10 cellular contexts compared by ENCODE assay signal in genomic region chr17:82281502-82282238, GRCh38. TPM values are rescaled to one million over a fixed set of nuclear protein-coding genes. Genes with fewer than 3 reads are reported as not detected.
DNase-seq lines count a peak whose midpoint lies in the region; ATAC-seq and TF ChIP-seq lines count a peak whose summit lies in the region.
"Had no signal": no experiment of that assay in that cellular context is flagged by ENCODE, and none has a peak within 500 bp of the region (broad histone marks: within the 10 kb centered on the region; RNA-seq: fewer than 3 reads in every experiment).

No MANE protein-coding gene starts in this region.

- POLR2A ChIA-PET in CD4-positive, alpha-beta T cell (lab: Charles Lee), result interaction anchor here (2.6 kb wide), 1 partner anchor 11 kb away, joined by 7 read pairs; no protein-coding TSS in a partner anchor

- H3K27me3 ChIP-seq in CD4-positive, alpha-beta T cell (ENCODE audit: control insufficient read depth, insufficient read depth, low read length), result no peaks in the 10 kb centered on the region
- no peaks in the 10 kb centered on the region for H3K27me3 ChIP-seq in MG63

- no peak for TF ChIP-seq CTCF in CD4-positive, alpha-beta T cell (IDR thresholded peaks at IDR 0.05)

- DNase-seq in CD4-positive, alpha-beta T cell, result no peak
- DNase-seq in MG63 (peak; percentile 72), NCI-H524 treated with DMSO at 0.1 percent for 48 hours (lab: John Stamatoyannopoulos, UW) (no peak), SIG-M5 (lab: John Stamatoyannopoulos, UW) (no peak), DMS 273 (lab: John Stamatoyannopoulos, UW; ENCODE audit: unreplicated experiment) (no peak)
- peak; percentile 58 for DNase-seq in activated naive CD8-positive, alpha-beta T cell treated with anti-CD3 and anti-CD28 coated beads, Interleukin-2, amount 50 U/mL, for 24 hours
- peak; percentile 82 for DNase-seq in natural killer cell treated with Interleukin-12 subunit alpha and Interleukin-12 subunit beta and Interleukin-15 and Interleukin-18, amount 100 ng/mL, for 72 hours (ENCODE audit: low spot score)
- DNase-seq: central memory CD4-positive, alpha-beta T cell had no signal

- no peaks in the 10 kb centered on the region for H3K9me3 Mint-ChIP-seq in CD4-positive, alpha-beta T cell
- H3K9me3 Mint-ChIP-seq in activated naive CD8-positive, alpha-beta T cell treated with anti-CD3 and anti-CD28 coated beads, Interleukin-2, amount 50 U/mL, for 24 hours, result no peaks in the 10 kb centered on the region
- H3K9me3 Mint-ChIP-seq in natural killer cell treated with Interleukin-12 subunit alpha and Interleukin-12 subunit beta and Interleukin-15 and Interleukin-18, amount 100 ng/mL, for 72 hours, result no peaks in the 10 kb centered on the region

- H3K4me3 Mint-ChIP-seq in CD4-positive, alpha-beta T cell, result no peak overlapping the region
- H3K4me3 Mint-ChIP-seq in activated naive CD8-positive, alpha-beta T cell treated with anti-CD3 and anti-CD28 coated beads, Interleukin-2, amount 50 U/mL, for 24 hours, result no peak overlapping the region
- H3K4me3 Mint-ChIP-seq in natural killer cell treated with Interleukin-12 subunit alpha and Interleukin-12 subunit beta and Interleukin-15 and Interleukin-18, amount 100 ng/mL, for 72 hours, result peak overlapping the region; percentile 58

- ATAC-seq in CD4-positive, alpha-beta T cell (ENCODE audit: poor library complexity), result peak; percentile 21
- peak; percentile 85 for ATAC-seq in activated naive CD8-positive, alpha-beta T cell treated with anti-CD3 and anti-CD28 coated beads, Interleukin-2, amount 50 U/mL, for 24 hours
- peak; percentile 91 to 95 for ATAC-seq in natural killer cell treated with Interleukin-12 subunit alpha and Interleukin-12 subunit beta and Interleukin-15 and Interleukin-18, amount 100 ng/mL, for 72 hours
- no peak for ATAC-seq in HG02610 (IDR thresholded peaks at IDR 0.05; ENCODE audit: unreplicated experiment)

- intact Hi-C loops in CD4-positive, alpha-beta T cell (cut with DNase I, micrococcal nuclease), result no loop called here

- CTCF ChIA-PET in CD4-positive, alpha-beta T cell (lab: Charles Lee), result no interaction called here

- H3K27ac ChIP-seq in CD4-positive, alpha-beta T cell (ENCODE audit: low read depth, low read length), result no peak overlapping the region
- H3K27ac ChIP-seq: SK-N-MC had no signal

- peaks cover 8% of the 10 kb centered on the region for H3K4me1 Mint-ChIP-seq in CD4-positive, alpha-beta T cell (ENCODE audit: low read depth)
- H3K4me1 Mint-ChIP-seq in activated naive CD8-positive, alpha-beta T cell treated with anti-CD3 and anti-CD28 coated beads, Interleukin-2, amount 50 U/mL, for 24 hours, result peaks cover 31% of the 10 kb centered on the region
- H3K4me1 Mint-ChIP-seq in natural killer cell treated with Interleukin-12 subunit alpha and Interleukin-12 subunit beta and Interleukin-15 and Interleukin-18, amount 100 ng/mL, for 72 hours (ENCODE audit: low read depth in 2 of 2), result peaks cover 19 to 28% of the 10 kb centered on the region in 2 donors

- no peak overlapping the region for H3K4me3 ChIP-seq in MG63
- H3K4me3 ChIP-seq: SK-N-MC had no signal

- no peaks in the 10 kb centered on the region for H3K9me3 ChIP-seq in CD4-positive, alpha-beta T cell (ENCODE audit: control insufficient read depth, low read length)
- H3K9me3 ChIP-seq in MG63, result no peaks in the 10 kb centered on the region

- H3K36me3 Mint-ChIP-seq in CD4-positive, alpha-beta T cell (ENCODE audit: low read depth), result no peaks in the 10 kb centered on the region
- no peaks in the 10 kb centered on the region for H3K36me3 Mint-ChIP-seq in activated naive CD8-positive, alpha-beta T cell treated with anti-CD3 and anti-CD28 coated beads, Interleukin-2, amount 50 U/mL, for 24 hours (ENCODE audit: low read depth)
- H3K36me3 Mint-ChIP-seq in natural killer cell treated with Interleukin-12 subunit alpha and Interleukin-12 subunit beta and Interleukin-15 and Interleukin-18, amount 100 ng/mL, for 72 hours, result no peaks in the 10 kb centered on the region

- H3K27ac Mint-ChIP-seq in CD4-positive, alpha-beta T cell, result no peak overlapping the region
- H3K27ac Mint-ChIP-seq in activated naive CD8-positive, alpha-beta T cell treated with anti-CD3 and anti-CD28 coated beads, Interleukin-2, amount 50 U/mL, for 24 hours, result peak overlapping the region; percentile 35
- peak overlapping the region; percentile 42 for H3K27ac Mint-ChIP-seq in natural killer cell treated with Interleukin-12 subunit alpha and Interleukin-12 subunit beta and Interleukin-15 and Interleukin-18, amount 100 ng/mL, for 72 hours

- no peaks in the 10 kb centered on the region for H3K36me3 ChIP-seq in MG63

- no peaks in the 10 kb centered on the region for H3K27me3 Mint-ChIP-seq in CD4-positive, alpha-beta T cell
- H3K27me3 Mint-ChIP-seq in activated naive CD8-positive, alpha-beta T cell treated with anti-CD3 and anti-CD28 coated beads, Interleukin-2, amount 50 U/mL, for 24 hours, result no peaks in the 10 kb centered on the region
- H3K27me3 Mint-ChIP-seq in natural killer cell treated with Interleukin-12 subunit alpha and Interleukin-12 subunit beta and Interleukin-15 and Interleukin-18, amount 100 ng/mL, for 72 hours, result no peaks in the 10 kb centered on the region

RNA-seq across cellular contexts. Expression of gene CSNK1D, which starts 8.2 kb away (rescaled TPM):
- total RNA-seq in CD4-positive, alpha-beta T cell, result 100 to 1,000 TPM; 277 to 286 TPM
- 60.2 and 104 TPM in 2 replicates for total RNA-seq in MG63 (2014; rRNA removed; shearing (Covaris generic); ENCODE audit: low replicate concordance)
- 100 to 1,000 TPM; 160 to 215 TPM for total RNA-seq in natural killer cell treated with Interleukin-12 subunit alpha and Interleukin-12 subunit beta and Interleukin-15 and Interleukin-18, amount 100 ng/mL, for 72 hours

RNA-seq across cellular contexts. Expression of gene CD7, which starts 35.7 kb away (rescaled TPM):
- 100 to 1,000 TPM; 225 to 234 TPM for total RNA-seq in CD4-positive, alpha-beta T cell
- total RNA-seq in MG63 (2014; rRNA removed; shearing (Covaris generic); ENCODE audit: low replicate concordance), result not detected in 2 replicates
- total RNA-seq in natural killer cell treated with Interleukin-12 subunit alpha and Interleukin-12 subunit beta and Interleukin-15 and Interleukin-18, amount 100 ng/mL, for 72 hours, result 10 to 100 TPM; 61.8 to 73.6 TPM

RNA-seq across cellular contexts. Expression of gene SECTM1, which starts 51.9 kb away (rescaled TPM):
- 1 to 10 TPM; 2.1 to 3.1 TPM for total RNA-seq in CD4-positive, alpha-beta T cell
- total RNA-seq in MG63 (2014; rRNA removed; shearing (Covaris generic); ENCODE audit: low replicate concordance), result 2.7 and 25.9 TPM in 2 replicates
- under 1 TPM in 1 of 2 donors, not detected in 1; 0.56 TPM for total RNA-seq in natural killer cell treated with Interleukin-12 subunit alpha and Interleukin-12 subunit beta and Interleukin-15 and Interleukin-18, amount 100 ng/mL, for 72 hours

RNA-seq across cellular contexts. Expression of gene SLC16A3, which starts 52.8 kb away (rescaled TPM):
- total RNA-seq in CD4-positive, alpha-beta T cell, result 10 to 100 TPM; 93.4 to 99.0 TPM
- total RNA-seq in MG63 (2014; rRNA removed; shearing (Covaris generic); ENCODE audit: low replicate concordance), result 529 and 652 TPM in 2 replicates
- total RNA-seq in natural killer cell treated with Interleukin-12 subunit alpha and Interleukin-12 subunit beta and Interleukin-15 and Interleukin-18, amount 100 ng/mL, for 72 hours, result 100 to 1,000 TPM; 241 to 534 TPM

Comparison
In these comparisons a context has a peak if more than half of its experiments do, and no peak if none do; other contexts are left out.
1. DNase-seq: peak in MG63 (single experiment), activated naive CD8-positive, alpha-beta T cell treated with anti-CD3 and anti-CD28 coated beads, Interleukin-2, amount 50 U/mL, for 24 hours (single experiment) and natural killer cell treated with Interleukin-12 subunit alpha and Interleukin-12 subunit beta and Interleukin-15 and Interleukin-18, amount 100 ng/mL, for 72 hours (single experiment); none in CD4-positive, alpha-beta T cell (0 of 10), NCI-H524 treated with DMSO at 0.1 percent for 48 hours (single experiment), SIG-M5 (single experiment) and DMS 273 (single experiment).
2. RNA of gene CD7, which starts 35.7 kb away (total RNA-seq): 225 to 234 TPM in CD4-positive, alpha-beta T cell and 61.8 to 73.6 TPM in natural killer cell treated with Interleukin-12 subunit alpha and Interleukin-12 subunit beta and Interleukin-15 and Interleukin-18, amount 100 ng/mL, for 72 hours; not detected in MG63; every median in the first group is over 10 times any median in the second.